21 cellular contexts compared by ENCODE assay signal in genomic region chr4:21819086-21819485, GRCh38.
DNase-seq lines count a peak whose midpoint lies in the region; ATAC-seq, FAIRE-seq and TF ChIP-seq lines count a peak whose summit lies in the region.
"Had no signal": no experiment of that assay in that cellular context is flagged by ENCODE, and none has a peak within 500 bp of the region (broad histone marks: within the 10 kb centered on the region; RNA-seq: fewer than 3 reads in every experiment).

No MANE protein-coding gene starts in this region.

- DNase-seq in Ammon's horn (ENCODE audit: low spot score), result peak; percentile 19
- DNase-seq in M059J (ENCODE audit: low read depth), result peak; percentile 4
- DNase-seq in dorsolateral prefrontal cortex, result peak in 9 of 10 donors; percentile 21 to 90 (median 45)
- DNase-seq in left ventricle myocardium superior, result peak; percentile 27
- no peak for DNase-seq in central memory CD4-positive, alpha-beta T cell
- no peak for DNase-seq in HPDE6-E6E7 (ENCODE audit: extremely low spot score)
- DNase-seq in kidney, result no peak
- DNase-seq: ACHN; activated CD4-positive, alpha-beta memory T cell treated with anti-CD3 and anti-CD28 coated beads, Interleukin-2, amount 10 ng/mL, durations not matched to agents 7 days and 5 days; activated gamma-delta T cell treated with Interleukin-2 at 50 U/mL for 16 hours; adrenal gland; effector memory CD4-positive, alpha-beta T cell; GDM1; NCI-H1694 treated with DMSO at 0.1 percent for 48 hours; sigmoid colon had no signal

- no peaks in the 10 kb centered on the region for H3K4me1 ChIP-seq in kidney (ENCODE audit: control insufficient read depth in 1 of 2, insufficient read depth in 1 of 2, low read depth in 1 of 2, low read length in 2 of 2)
- H3K4me1 ChIP-seq: adrenal gland, heart right ventricle had no signal

- no peaks in the 10 kb centered on the region for H3K27me3 ChIP-seq in dorsolateral prefrontal cortex
- H3K27me3 ChIP-seq: adrenal gland, heart right ventricle, sigmoid colon had no signal

- no peak for ATAC-seq in left ventricle myocardium superior
- ATAC-seq in GM21825 (IDR thresholded peaks at IDR 0.05; ENCODE audit: unreplicated experiment), result no peak
- ATAC-seq: esophagus mucosa had no signal

- H3K4me3 ChIP-seq in dorsolateral prefrontal cortex (no peak overlapping the region), kidney (ENCODE audit: low read length in 2 of 2) (no peak overlapping the region)
- H3K4me3 ChIP-seq: adrenal gland, heart right ventricle, sigmoid colon had no signal

- H3K27ac ChIP-seq in dorsolateral prefrontal cortex (peak overlapping the region in 4 of 59 donors; percentile 11 to 69 (median 28)), kidney (ENCODE audit: low read depth in 2 of 2, low read length in 2 of 2) (no peak overlapping the region)
- H3K27ac ChIP-seq: adrenal gland, heart right ventricle, KMS-11, RWPE1, sigmoid colon had no signal

- no peak overlapping the region for H3K9ac ChIP-seq in kidney (ENCODE audit: low read length in 2 of 2)
- H3K9ac ChIP-seq: KMS-11 had no signal

- FAIRE-seq in kidney (lab: Jason Lieb, UNC), result no peak
- FAIRE-seq: urothelium cell line had no signal

- TF ChIP-seq CTCF in dorsolateral prefrontal cortex (IDR thresholded peaks at IDR 0.05 in 54 of 56, conservative IDR thresholded peaks at IDR 0.05 in 2 of 56; ENCODE audit: low read depth in 1 of 56, partially characterized antibody in 56 of 56) (no peak), kidney (IDR thresholded peaks at IDR 0.05; ENCODE audit: borderline replicate concordance, extremely low read depth, insufficient read depth) (no peak)

- no peaks in the 10 kb centered on the region for H3K36me3 ChIP-seq in kidney (ENCODE audit: control insufficient read depth in 1 of 2, insufficient read depth in 2 of 2, low read length in 2 of 2)
- H3K36me3 ChIP-seq: adrenal gland, heart right ventricle, sigmoid colon had no signal

- intact Hi-C loops in dorsolateral prefrontal cortex (cut with DNase I) (no loop called here), left ventricle myocardium superior (cut with micrococcal nuclease) (no loop called here), kidney (cut with DNase I) (no loop called here)

- peaks cover 0 to 17% of the 10 kb centered on the region in 2 donors for H3K9me3 ChIP-seq in kidney (ENCODE audit: control insufficient read depth in 1 of 2, low read length in 2 of 2)
- H3K9me3 ChIP-seq: adrenal gland had no signal

Comparison
In these comparisons a context has a peak if more than half of its experiments do, and no peak if none do; other contexts are left out.
1. DNase-seq: peak in Ammon's horn (single experiment), M059J (single experiment), dorsolateral prefrontal cortex (9 of 10) and left ventricle myocardium superior (single experiment); none in central memory CD4-positive, alpha-beta T cell (single experiment), HPDE6-E6E7 (single experiment) and kidney (single experiment).